ENCODE assay signal across 8 cellular contexts in genomic region chr18:59308201-59309014, GRCh38. TPM values are rescaled to one million over a fixed set of nuclear protein-coding genes. Genes with fewer than 3 reads are reported as not detected.
DNase-seq lines count a peak whose midpoint lies in the region; ATAC-seq, FAIRE-seq and TF ChIP-seq lines count a peak whose summit lies in the region.

No MANE protein-coding gene starts in this region.

- in situ Hi-C loops in brain microvascular endothelial cell (cut with HindIII; ENCODE audit: low pct_ligation_motif_present, low sequenced_read_pairs), result no loop called here

- peak; percentile 9 for FAIRE-seq in GM12891 (lab: Jason Lieb, UNC)

- peak; percentile 65 for TF ChIP-seq CTCF in brain microvascular endothelial cell (IDR thresholded peaks at IDR 0.05; ENCODE audit: low read depth, low read length, missing control alignments)

- no peak for TF ChIP-seq POLR2A in GM12891 (IDR thresholded peaks at IDR 0.05; ENCODE audit: low read depth, low read length)

- no peaks in the 10 kb centered on the region for H3K36me3 ChIP-seq in brain microvascular endothelial cell (replicated peaks)

- no peak overlapping the region for H3K27ac ChIP-seq in brain microvascular endothelial cell

- H3K4me3 ChIP-seq in brain microvascular endothelial cell (ENCODE audit: low read depth, low read length), result peak overlapping the region; percentile 31

- peaks cover 11% of the 10 kb centered on the region for H3K27me3 ChIP-seq in brain microvascular endothelial cell (replicated peaks)

- peak; percentile 87 for ATAC-seq in HG02870 (IDR thresholded peaks at IDR 0.05; ENCODE audit: unreplicated experiment)
- no peak for ATAC-seq in HG02970 (IDR thresholded peaks at IDR 0.05; ENCODE audit: low FRiP score, unreplicated experiment)

- DNase-seq in GM12891 (ENCODE audit: insufficient read length, low spot score), result peak; percentile 69
- peak; percentile 61 to 84 for DNase-seq in NCI-H1930 (lab: John Stamatoyannopoulos, UW)
- peak; percentile 76 for DNase-seq in UCSD-AML1 (lab: John Stamatoyannopoulos, UW; ENCODE audit: unreplicated experiment)
- DNase-seq in brain microvascular endothelial cell, result peak; percentile 28
- peak; percentile 89 for DNase-seq in iPS-NIHi11 (ENCODE audit: low spot score)
- peak; percentile 42 to 62 for DNase-seq in stimulated activated CD4-positive, alpha-beta T cell treated with anti-CD3 and anti-CD28 coated beads, Interleukin-12 subunit alpha, Interleukin-12 subunit beta, amount 100 ng/mL, for 24 hours (ENCODE audit: low read depth in 2 of 2)

TF ChIP-seq in GM12891, 5 proteins besides CTCF, POLR2A, EP300 and RAD21:
- TF ChIP-seq TAF1 (IDR thresholded peaks at IDR 0.05; ENCODE audit: low read depth, low read length) (no peak), SPI1 (IDR thresholded peaks at IDR 0.05; ENCODE audit: low read depth, low read length) (no peak), POU2F2 (IDR thresholded peaks at IDR 0.05; ENCODE audit: low read depth, low read length) (no peak), POLR2AphosphoS5 (IDR thresholded peaks at IDR 0.05; ENCODE audit: low read depth, low read length) (no peak)

RNA-seq across cellular contexts. Expression of gene CPLX4, which starts 10.0 kb away (rescaled TPM):
- not detected for polyA plus RNA-seq in GM12891 (2012; ENCODE audit: low read depth, missing spikeins)

RNA-seq across cellular contexts. Expression of gene RAX, which starts 35.2 kb away (rescaled TPM):
- polyA plus RNA-seq in GM12891 (2012; ENCODE audit: low read depth, missing spikeins), result not detected

RNA-seq across cellular contexts. Expression of gene LMAN1, which starts 50.7 kb away (rescaled TPM):
- polyA plus RNA-seq in GM12891 (2012; ENCODE audit: low read depth, missing spikeins), result 33.8 TPM

Comparison
In these comparisons a context has a peak if more than half of its experiments do, and no peak if none do; other contexts are left out.
1. DNase-seq: peak in every context shown above with its lines; median percentile 89 in iPS-NIHi11; 76 in UCSD-AML1; 72 in NCI-H1930; 69 in GM12891; 52 in stimulated activated CD4-positive, alpha-beta T cell treated with anti-CD3 and anti-CD28 coated beads, Interleukin-12 subunit alpha, Interleukin-12 subunit beta, amount 100 ng/mL, for 24 hours; 28 in brain microvascular endothelial cell.